In the genomic region with DNA sequence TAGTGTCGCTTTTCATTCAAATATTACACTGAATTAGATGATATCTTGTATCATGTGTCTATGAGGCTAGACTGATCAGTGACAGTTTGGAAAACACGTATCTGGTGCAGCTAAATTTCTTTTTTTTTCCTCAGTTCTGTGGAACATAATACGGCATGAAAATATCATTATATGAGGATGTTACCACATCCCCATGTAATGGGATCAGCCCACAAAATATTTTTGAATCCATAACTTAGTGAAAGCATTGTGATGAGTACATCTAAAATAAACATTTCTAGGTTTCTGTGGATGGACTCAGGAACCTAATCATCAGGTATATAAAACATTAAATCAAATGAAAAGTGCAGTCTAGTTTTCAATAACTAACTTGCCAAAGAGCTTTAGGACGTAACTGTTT, we compare ENCODE assay signal across 19 cellular contexts.
A peak's percentile ranks its signal among the peaks of the same experiment; 100 is the strongest.
DNase-seq lines count a peak whose midpoint lies in the region; ATAC-seq and TF ChIP-seq lines count a peak whose summit lies in the region.
"Had no signal": no experiment of that assay in that cellular context is flagged by ENCODE, and none has a peak within 500 bp of the region (broad histone marks: within the 10 kb centered on the region; RNA-seq: fewer than 3 reads in every experiment).

No MANE protein-coding gene starts in this region.

- WGBS in thyroid gland, 2 donors = 87 to 94% methylated on average over 4 of the region's 4 CpGs
- 80% methylated on average over 4 of the region's 4 CpGs for WGBS in right lobe of liver (ENCODE audit: insufficient coverage, low coverage, low lambda C conversion rate, missing lambda C conversion rate)

- peaks cover 0 to 11% of the 10 kb centered on the region in 2 donors for H3K4me1 ChIP-seq in uterus
- H3K4me1 ChIP-seq in thyroid gland = no peaks in the 10 kb centered on the region
- H3K4me1 ChIP-seq in right lobe of liver = no peaks in the 10 kb centered on the region

- TF ChIP-seq CTCF in uterus (IDR thresholded peaks at IDR 0.05) (no peak), thyroid gland (IDR thresholded peaks at IDR 0.05) (no peak), right lobe of liver (IDR thresholded peaks at IDR 0.05) (no peak)

- intact Hi-C loops in uterus (cut with DNase I; ENCODE audit: low total_unique reads) = no loop called here
- intact Hi-C loops in thyroid gland (cut with DNase I) = no loop called here
- intact Hi-C loops in right lobe of liver (cut with DNase I) = loop anchor here in 1 of 2 donors (10.0 kb wide), 1 partner anchor 249 kb away; no protein-coding TSS in a partner anchor

- peak overlapping the region; percentile 7 for H3K4me3 ChIP-seq in MG63
- H3K4me3 ChIP-seq in uterus = peak overlapping the region in 1 of 2 donors; percentile 8
- no peak overlapping the region for H3K4me3 ChIP-seq in thyroid gland (replicated peaks in 1 of 3)
- H3K4me3 ChIP-seq in right lobe of liver = no peak overlapping the region
- H3K4me3 ChIP-seq: stomach had no signal

- DNase-seq in MG63 = no peak
- peak; percentile 17 for DNase-seq in fibroblast of gingiva (ENCODE audit: low read depth)
- peak; percentile 61 for DNase-seq in pons (ENCODE audit: low spot score)
- DNase-seq in uterus = no peak
- DNase-seq in thyroid gland = no peak
- DNase-seq in mucosa of gallbladder (ENCODE audit: low spot score) = no peak
- no peak for DNase-seq in right lobe of liver
- DNase-seq: activated CD4-positive, alpha-beta memory T cell treated with anti-CD3 and anti-CD28 coated beads, Interleukin-2, amount 10 ng/mL, durations not matched to agents 7 days and 5 days; activated CD4-positive, CD25-positive, alpha-beta regulatory T cell; activated effector memory CD4-positive, alpha-beta T cell treated with anti-CD3 and anti-CD28 coated beads, Interleukin-2, amount 50 U/mL, for 16 hours; activated naive CD8-positive, alpha-beta T cell treated with anti-CD3 and anti-CD28 coated beads, Interleukin-2, amount 50 U/mL, for 24 hours; CD4-positive, CD25-positive, alpha-beta regulatory T cell; H9; heart left ventricle; KG1; MV-4-11; NCI-H1694; stomach had no signal

- H3K36me3 ChIP-seq in MG63 (peaks cover 36% of the 10 kb centered on the region), uterus (no peaks in the 10 kb centered on the region), thyroid gland (no peaks in the 10 kb centered on the region), right lobe of liver (no peaks in the 10 kb centered on the region)
- H3K36me3 ChIP-seq: heart left ventricle, stomach had no signal

- peak overlapping the region; percentile 90 to 91 for H3K27ac ChIP-seq in uterus
- no peak overlapping the region for H3K27ac ChIP-seq in thyroid gland
- no peak overlapping the region for H3K27ac ChIP-seq in right lobe of liver

- H3K27me3 ChIP-seq in MG63 = no peaks in the 10 kb centered on the region
- H3K27me3 ChIP-seq in uterus = no peaks in the 10 kb centered on the region
- H3K27me3 ChIP-seq in thyroid gland = no peaks in the 10 kb centered on the region
- H3K27me3 ChIP-seq in right lobe of liver = no peaks in the 10 kb centered on the region
- H3K27me3 ChIP-seq: heart left ventricle, stomach had no signal

- no peak for TF ChIP-seq POLR2A in uterus (IDR thresholded peaks at IDR 0.05)
- no peak for TF ChIP-seq POLR2A in thyroid gland (IDR thresholded peaks at IDR 0.05)
- TF ChIP-seq POLR2A in right lobe of liver (IDR thresholded peaks at IDR 0.05) = no peak

- no peak for ATAC-seq in right lobe of liver
- ATAC-seq: activated naive CD8-positive, alpha-beta T cell treated with anti-CD3 and anti-CD28 coated beads, Interleukin-2, amount 50 U/mL, for 24 hours; left lobe of liver had no signal

- H3K9me3 ChIP-seq in MG63 (no peaks in the 10 kb centered on the region), uterus (no peaks in the 10 kb centered on the region), thyroid gland (no peaks in the 10 kb centered on the region), right lobe of liver (no peaks in the 10 kb centered on the region)
- H3K9me3 ChIP-seq: heart left ventricle, stomach had no signal

Comparison
In these comparisons a context has a peak if more than half of its experiments do, and no peak if none do; other contexts are left out.
1. DNase-seq: peak in fibroblast of gingiva (single experiment) and pons (single experiment); none in MG63 (single experiment), uterus (0 of 2), thyroid gland (0 of 2), mucosa of gallbladder (single experiment) and right lobe of liver (0 of 3).
2. H3K27ac ChIP-seq: peak in uterus (2 of 2); none in thyroid gland (0 of 3) and right lobe of liver (0 of 3).